Comparison of ENCODE assay signal across 11 cellular contexts in genomic region chr20:10669843-10670446, GRCh38. TPM values are rescaled to one million over a fixed set of nuclear protein-coding genes. Genes with fewer than 3 reads are reported as not detected.
DNase-seq lines count a peak whose midpoint lies in the region; ATAC-seq and TF ChIP-seq lines count a peak whose summit lies in the region.
"Had no signal": no experiment of that assay in that cellular context is flagged by ENCODE, and none has a peak within 500 bp of the region (broad histone marks: within the 10 kb centered on the region; RNA-seq: fewer than 3 reads in every experiment).

No MANE protein-coding gene starts in this region.

- H3K4me1 Mint-ChIP-seq in chondrocyte (ENCODE audit: low read depth) (peaks cover 58% of the 10 kb centered on the region), mesothelial cell of epicardium (peaks cover 65% of the 10 kb centered on the region)

- no peaks in the 10 kb centered on the region for H3K9me3 ChIP-seq in tibial nerve
- H3K9me3 ChIP-seq: neutrophil had no signal

- peaks cover 0 to 10% (median 0%) of the 10 kb centered on the region in 3 donors for H3K36me3 ChIP-seq in tibial nerve
- H3K36me3 ChIP-seq: neutrophil had no signal

- H3K36me3 Mint-ChIP-seq in chondrocyte (ENCODE audit: low read depth) (peaks cover 49% of the 10 kb centered on the region), mesothelial cell of epicardium (peaks cover 8% of the 10 kb centered on the region)

- peak overlapping the region; percentile 8 to 95 (median 75) for H3K27ac ChIP-seq in tibial nerve
- H3K27ac ChIP-seq: 22Rv1, neutrophil had no signal

- TF ChIP-seq CTCF in chondrocyte (IDR thresholded peaks at IDR 0.05) (no peak), mesothelial cell of epicardium (IDR thresholded peaks at IDR 0.05; ENCODE audit: unreplicated experiment) (no peak), tibial nerve (IDR thresholded peaks at IDR 0.05) (no peak)

- intact Hi-C loops in head of caudate nucleus (cut with DNase I): loop anchor here (10.0 kb wide), 1 partner anchor 605 kb away; no protein-coding TSS in a partner anchor

- WGBS in tibial nerve, 2 donors: 35 to 38% methylated on average over 6 of the region's 6 CpGs

- H3K27me3 Mint-ChIP-seq in chondrocyte (ENCODE audit: low read depth): no peaks in the 10 kb centered on the region
- no peaks in the 10 kb centered on the region for H3K27me3 Mint-ChIP-seq in mesothelial cell of epicardium (ENCODE audit: low read depth)

- no peak for TF ChIP-seq EP300 in tibial nerve (IDR thresholded peaks at IDR 0.05)

- H3K9me3 Mint-ChIP-seq in chondrocyte (ENCODE audit: low read depth) (no peaks in the 10 kb centered on the region), mesothelial cell of epicardium (no peaks in the 10 kb centered on the region)

- no peaks in the 10 kb centered on the region for H3K27me3 ChIP-seq in tibial nerve
- H3K27me3 ChIP-seq: neutrophil had no signal

- DNase-seq in NCI-H82 (lab: John Stamatoyannopoulos, UW): peak; percentile 24
- DNase-seq in NCI-H82 treated with DMSO at 0.1 percent for 48 hours (lab: John Stamatoyannopoulos, UW; ENCODE audit: unreplicated experiment): no peak
- DNase-seq in chondrocyte (ENCODE audit: low spot score): no peak
- DNase-seq in mesothelial cell of epicardium (ENCODE audit: low spot score in 2 of 2, unreplicated experiment in 2 of 2): no peak
- no peak for DNase-seq in tibial nerve (ENCODE audit: low spot score in 2 of 2)
- no peak for DNase-seq in head of caudate nucleus
- no peak for DNase-seq in stimulated activated CD4-positive, alpha-beta T cell treated with anti-CD3 and anti-CD28 coated beads, Interleukin-1b, Interleukin-23, amount 100 ng/mL, for 48 hours
- DNase-seq: foreskin fibroblast had no signal

- H3K27ac Mint-ChIP-seq in chondrocyte (ENCODE audit: unreplicated experiment) (peak overlapping the region; percentile 95), mesothelial cell of epicardium (peak overlapping the region; percentile 83)

- no peak for TF ChIP-seq POLR2A in tibial nerve (IDR thresholded peaks at IDR 0.05)

- peak overlapping the region; percentile 68 to 89 (median 80) for H3K4me3 ChIP-seq in tibial nerve

- ATAC-seq in HG03342 (IDR thresholded peaks at IDR 0.05; ENCODE audit: unreplicated experiment): no peak

- peaks cover 0 to 69% (median 25%) of the 10 kb centered on the region in 4 donors for H3K4me1 ChIP-seq in tibial nerve

- H3K4me3 Mint-ChIP-seq in chondrocyte (ENCODE audit: unreplicated experiment) (peak overlapping the region; percentile 98), mesothelial cell of epicardium (peak overlapping the region; percentile 98)

RNA-seq across cellular contexts. Expression of gene JAG1, which starts 3.9 kb away (rescaled TPM):
- total RNA-seq in chondrocyte (161 to 510 TPM (median 505 TPM) in 3 replicates), mesothelial cell of epicardium (70.6 to 74.1 TPM (median 70.9 TPM) in 3 replicates), tibial nerve (100 to 1,000 TPM in 2 of 4 donors, 10 to 100 TPM in 2; 93.1 to 133 (median 112) TPM)
